1 cellular context compared by ENCODE assay signal in genomic region chrX:78118628-78119027, GRCh38.
TF ChIP-seq lines count a peak whose summit lies in the region.

No MANE protein-coding gene starts in this region.

TF ChIP-seq in GM12878, 131 proteins besides CTCF, POLR2A, EP300 and RAD21:
- TF ChIP-seq SREBF2 (IDR thresholded peaks at IDR 0.05; ENCODE audit: low read length) (no peak), SIN3A (IDR thresholded peaks at IDR 0.05; ENCODE audit: low read depth, low read length) (no peak), SREBF1 (IDR thresholded peaks at IDR 0.05; ENCODE audit: low read length) (no peak), RUNX3 (IDR thresholded peaks at IDR 0.05; ENCODE audit: low read length) (no peak), ZBTB40 (IDR thresholded peaks at IDR 0.05; ENCODE audit: borderline replicate concordance) (no peak)
